Comparison of ENCODE assay signal across 1 cellular context in the genomic region with DNA sequence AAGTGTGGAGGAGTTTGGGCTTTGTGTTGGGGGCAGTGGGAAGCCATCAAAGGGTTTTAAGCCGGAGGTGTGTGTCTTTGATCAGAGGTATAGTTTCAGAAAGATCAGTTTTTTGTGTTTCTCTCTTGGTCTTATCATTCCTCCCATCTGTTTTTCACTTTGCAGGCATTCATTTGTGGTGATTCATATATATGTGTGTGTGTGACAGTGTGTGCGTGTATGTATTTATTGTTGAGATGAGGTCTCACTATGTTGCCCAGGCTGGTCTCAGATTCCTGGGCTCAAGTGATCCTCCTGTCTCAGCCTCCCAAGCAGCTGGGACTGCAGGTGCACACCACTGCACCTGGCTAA.
TF ChIP-seq lines count a peak whose summit lies in the region.

No MANE protein-coding gene starts in this region.

TF ChIP-seq in WTC11, 78 proteins besides CTCF, POLR2A, EP300 and RAD21 (continued from another document):
- TF ChIP-seq, protein P1, sequence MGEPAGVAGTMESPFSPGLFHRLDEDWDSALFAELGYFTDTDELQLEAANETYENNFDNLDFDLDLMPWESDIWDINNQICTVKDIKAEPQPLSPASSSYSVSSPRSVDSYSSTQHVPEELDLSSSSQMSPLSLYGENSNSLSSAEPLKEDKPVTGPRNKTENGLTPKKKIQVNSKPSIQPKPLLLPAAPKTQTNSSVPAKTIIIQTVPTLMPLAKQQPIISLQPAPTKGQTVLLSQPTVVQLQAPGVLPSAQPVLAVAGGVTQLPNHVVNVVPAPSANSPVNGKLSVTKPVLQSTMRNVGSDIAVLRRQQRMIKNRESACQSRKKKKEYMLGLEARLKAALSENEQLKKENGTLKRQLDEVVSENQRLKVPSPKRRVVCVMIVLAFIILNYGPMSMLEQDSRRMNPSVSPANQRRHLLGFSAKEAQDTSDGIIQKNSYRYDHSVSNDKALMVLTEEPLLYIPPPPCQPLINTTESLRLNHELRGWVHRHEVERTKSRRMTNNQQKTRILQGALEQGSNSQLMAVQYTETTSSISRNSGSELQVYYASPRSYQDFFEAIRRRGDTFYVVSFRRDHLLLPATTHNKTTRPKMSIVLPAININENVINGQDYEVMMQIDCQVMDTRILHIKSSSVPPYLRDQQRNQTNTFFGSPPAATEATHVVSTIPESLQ (CRISPR knock-in tag; IDR thresholded peaks at IDR 0.05): no peak
- TF ChIP-seq, protein P2, sequence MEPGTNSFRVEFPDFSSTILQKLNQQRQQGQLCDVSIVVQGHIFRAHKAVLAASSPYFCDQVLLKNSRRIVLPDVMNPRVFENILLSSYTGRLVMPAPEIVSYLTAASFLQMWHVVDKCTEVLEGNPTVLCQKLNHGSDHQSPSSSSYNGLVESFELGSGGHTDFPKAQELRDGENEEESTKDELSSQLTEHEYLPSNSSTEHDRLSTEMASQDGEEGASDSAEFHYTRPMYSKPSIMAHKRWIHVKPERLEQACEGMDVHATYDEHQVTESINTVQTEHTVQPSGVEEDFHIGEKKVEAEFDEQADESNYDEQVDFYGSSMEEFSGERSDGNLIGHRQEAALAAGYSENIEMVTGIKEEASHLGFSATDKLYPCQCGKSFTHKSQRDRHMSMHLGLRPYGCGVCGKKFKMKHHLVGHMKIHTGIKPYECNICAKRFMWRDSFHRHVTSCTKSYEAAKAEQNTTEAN (CRISPR knock-in tag; IDR thresholded peaks at IDR 0.05): no peak
- TF ChIP-seq ZNF138 (CRISPR knock-in tag; conservative IDR thresholded peaks at IDR 0.05) (no peak), ZNF317 (CRISPR knock-in tag; IDR thresholded peaks at IDR 0.05; ENCODE audit: borderline replicate concordance, low read depth) (no peak), ZNF263 (CRISPR knock-in tag; IDR thresholded peaks at IDR 0.05; ENCODE audit: low read depth) (no peak), ESRRA (CRISPR knock-in tag; IDR thresholded peaks at IDR 0.05; ENCODE audit: borderline replicate concordance) (no peak), JUN (CRISPR knock-in tag; IDR thresholded peaks at IDR 0.05) (no peak), ZNF423 (CRISPR knock-in tag; IDR thresholded peaks at IDR 0.05) (no peak)
- TF ChIP-seq, protein P3, sequence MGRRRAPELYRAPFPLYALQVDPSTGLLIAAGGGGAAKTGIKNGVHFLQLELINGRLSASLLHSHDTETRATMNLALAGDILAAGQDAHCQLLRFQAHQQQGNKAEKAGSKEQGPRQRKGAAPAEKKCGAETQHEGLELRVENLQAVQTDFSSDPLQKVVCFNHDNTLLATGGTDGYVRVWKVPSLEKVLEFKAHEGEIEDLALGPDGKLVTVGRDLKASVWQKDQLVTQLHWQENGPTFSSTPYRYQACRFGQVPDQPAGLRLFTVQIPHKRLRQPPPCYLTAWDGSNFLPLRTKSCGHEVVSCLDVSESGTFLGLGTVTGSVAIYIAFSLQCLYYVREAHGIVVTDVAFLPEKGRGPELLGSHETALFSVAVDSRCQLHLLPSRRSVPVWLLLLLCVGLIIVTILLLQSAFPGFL (CRISPR knock-in tag; IDR thresholded peaks at IDR 0.05; ENCODE audit: borderline replicate concordance): no peak
- TF ChIP-seq, protein P4, sequence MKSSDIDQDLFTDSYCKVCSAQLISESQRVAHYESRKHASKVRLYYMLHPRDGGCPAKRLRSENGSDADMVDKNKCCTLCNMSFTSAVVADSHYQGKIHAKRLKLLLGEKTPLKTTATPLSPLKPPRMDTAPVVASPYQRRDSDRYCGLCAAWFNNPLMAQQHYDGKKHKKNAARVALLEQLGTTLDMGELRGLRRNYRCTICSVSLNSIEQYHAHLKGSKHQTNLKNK (CRISPR knock-in tag; IDR thresholded peaks at IDR 0.05): no peak
